In genomic region chr6:147255948-147256674, GRCh38 we compare ENCODE assay signal across 29 cellular contexts.
"Had no signal": no experiment of that assay in that cellular context is flagged by ENCODE, and none has a peak within 500 bp of the region (broad histone marks: within the 10 kb centered on the region; RNA-seq: fewer than 3 reads in every experiment).

No MANE protein-coding gene starts in this region.

- ATAC-seq: activated CD4-positive, alpha-beta T cell treated with anti-CD3 and anti-CD28 coated beads for 36 hours; activated CD8-positive, alpha-beta T cell treated with anti-CD3 and anti-CD28 coated beads, Interleukin-2, amount 10 ng/mL, durations not matched to agents 7 days and 5 days; activated naive CD8-positive, alpha-beta T cell treated with anti-CD3 and anti-CD28 coated beads, Interleukin-2, amount 50 U/mL, for 24 hours; PC-3; Right ventricle myocardium inferior; SK-N-SH treated with all-trans-retinoic acid at 6 μM for 48 hours had no signal

- FAIRE-seq: bronchial epithelial cell, RCC 7860 had no signal

- H3K27ac ChIP-seq: RWPE1 had no signal

- DNase-seq: activated CD4-positive, alpha-beta T cell treated with anti-CD3 and anti-CD28 coated beads for 36 hours; activated CD4-positive, alpha-beta T cell treated with anti-CD3 and anti-CD28 coated beads, Interleukin-2, amount 10 ng/mL, durations not matched to agents 7 days and 5 days; activated CD4-positive, alpha-beta T cell treated with anti-CD3 and anti-CD28 coated beads, Interleukin-2, amount 50 U/mL, for 48 hours; activated CD8-positive, alpha-beta T cell treated with anti-CD3 and anti-CD28 coated beads, Interleukin-2, amount 10 ng/mL, durations not matched to agents 7 days and 5 days; activated gamma-delta T cell; activated naive CD4-positive, alpha-beta T cell treated with Interleukin-2 at 50 U/mL for 16 hours; activated naive CD8-positive, alpha-beta T cell treated with anti-CD3 and anti-CD28 coated beads, Interleukin-2, amount 50 U/mL, for 24 hours; activated T-cell treated with anti-CD3 and anti-CD28 coated beads, Interleukin-2, amount 50 U/mL, for 24 hours; central memory CD4-positive, alpha-beta T cell; Karpas-422; KBM-7; NCI-H1105; NCI-H1417 treated with DMSO at 0.1 percent for 48 hours; NCI-H187 treated with DMSO at 0.1 percent for 48 hours; NCI-H2081; NCI-H226; NCI-H446 treated with DMSO at 0.1 percent for 48 hours; NCI-H524; NCI-H69; NCI-H82; PC-3; SIG-M5; SW 1271; T-helper 1 cell had no signal
